ENCODE assay signal across 27 cellular contexts in genomic region chr14:83309833-83310232, GRCh38.
DNase-seq lines count a peak whose midpoint lies in the region; ATAC-seq, FAIRE-seq and TF ChIP-seq lines count a peak whose summit lies in the region.
"Had no signal": no experiment of that assay in that cellular context is flagged by ENCODE, and none has a peak within 500 bp of the region (broad histone marks: within the 10 kb centered on the region; RNA-seq: fewer than 3 reads in every experiment).

No MANE protein-coding gene starts in this region.

- H3K9me3 ChIP-seq in HepG2 (ENCODE audit: low read length) = peaks cover 42% of the 10 kb centered on the region
- H3K9me3 ChIP-seq in right lobe of liver = no peaks in the 10 kb centered on the region
- peaks cover 35% of the 10 kb centered on the region for H3K9me3 ChIP-seq in endodermal cell (ENCODE audit: control insufficient read depth, low read length)
- H3K9me3 ChIP-seq: BE2C, BLaER1 had no signal

- FAIRE-seq in HepG2 (lab: Jason Lieb, UNC) = no peak
- FAIRE-seq: GM12878, GM12892, GM18507 had no signal

- H3K4me2 ChIP-seq in HepG2 (ENCODE audit: low read depth, low read length) (no peak overlapping the region), mesendoderm (ENCODE audit: low read length) (no peak overlapping the region)
- H3K4me2 ChIP-seq: BLaER1 had no signal

- H3K4me1 ChIP-seq in HepG2 (ENCODE audit: insufficient read depth, low read length) (no peaks in the 10 kb centered on the region), right lobe of liver (no peaks in the 10 kb centered on the region), endodermal cell (ENCODE audit: control insufficient read depth, insufficient read depth, low read length) (no peaks in the 10 kb centered on the region), mesendoderm (ENCODE audit: control insufficient read depth, low read depth, low read length) (peaks cover 1% of the 10 kb centered on the region)
- H3K4me1 ChIP-seq: BE2C, BLaER1 had no signal

- peak overlapping the region; percentile 56 for H4K8ac ChIP-seq in mesendoderm (ENCODE audit: low read depth, low read length)

- H2BK120ac ChIP-seq in mesendoderm (ENCODE audit: low read depth, low read length) = peak overlapping the region; percentile 67

- no peaks in the 10 kb centered on the region for H3K27me3 ChIP-seq in HepG2 (ENCODE audit: control insufficient read depth in 1 of 2, insufficient read depth in 2 of 2, low read length in 2 of 2)
- H3K27me3 ChIP-seq in right lobe of liver = no peaks in the 10 kb centered on the region
- H3K27me3 ChIP-seq in endodermal cell (ENCODE audit: control insufficient read depth, insufficient read depth, low read length, poor library complexity, severe bottlenecking) = no peaks in the 10 kb centered on the region
- H3K27me3 ChIP-seq in mesendoderm (ENCODE audit: insufficient read depth, low read length, poor library complexity) = no peaks in the 10 kb centered on the region
- H3K27me3 ChIP-seq: BE2C, BLaER1 had no signal

- CTCF ChIA-PET in HepG2 (lab: Yijun Ruan, JAX; ENCODE audit: low intra/inter-chr PET ratio, low total read pairs) = no interaction called here
- CTCF ChIA-PET in activated CD8-positive, alpha-beta T cell treated with anti-CD3 and anti-CD28 coated beads, Interleukin-2, amount 10 ng/mL, durations not matched to agents 7 days and 5 days (lab: Charles Lee) = no interaction called here

- H2AK5ac ChIP-seq in mesendoderm (ENCODE audit: low read length) = no peak overlapping the region

- no peak overlapping the region for H2BK15ac ChIP-seq in mesendoderm (replicated peaks; ENCODE audit: low read depth)

- H3K79me2 ChIP-seq in HepG2 (ENCODE audit: insufficient read depth, low read length) = no peaks in the 10 kb centered on the region
- no peaks in the 10 kb centered on the region for H3K79me2 ChIP-seq in mesendoderm (ENCODE audit: control insufficient read depth, insufficient read depth, low read length)

- no peak for TF ChIP-seq POLR2A in HepG2 (IDR thresholded peaks at IDR 0.05; ENCODE audit: insufficient read depth in 1 of 2, low read depth in 2 of 2, low read length in 2 of 2)
- no peak for TF ChIP-seq POLR2A in right lobe of liver (IDR thresholded peaks at IDR 0.05)

- ATAC-seq in HepG2 (no peak), right lobe of liver (no peak)
- ATAC-seq in activated CD8-positive, alpha-beta T cell treated with anti-CD3 and anti-CD28 coated beads, Interleukin-2, amount 10 ng/mL, durations not matched to agents 7 days and 5 days = no peak
- ATAC-seq: GM12878 had no signal

- H3K36me3 Mint-ChIP-seq in endodermal cell (ENCODE audit: low read depth) = peaks cover 6% of the 10 kb centered on the region
- H3K36me3 Mint-ChIP-seq in activated CD8-positive, alpha-beta T cell treated with anti-CD3 and anti-CD28 coated beads, Interleukin-2, amount 10 ng/mL, durations not matched to agents 7 days and 5 days (ENCODE audit: low read depth) = no peaks in the 10 kb centered on the region
- H3K36me3 Mint-ChIP-seq: CD14-positive monocyte; CD4-positive, alpha-beta memory T cell; CD4-positive, CD25-positive, alpha-beta regulatory T cell; CD8-positive, alpha-beta memory T cell had no signal

- no peak overlapping the region for H2AFZ ChIP-seq in HepG2 (ENCODE audit: low read length)

- no peaks in the 10 kb centered on the region for H3K27me3 Mint-ChIP-seq in endodermal cell (ENCODE audit: insufficient read depth)
- no peaks in the 10 kb centered on the region for H3K27me3 Mint-ChIP-seq in activated CD8-positive, alpha-beta T cell treated with anti-CD3 and anti-CD28 coated beads, Interleukin-2, amount 10 ng/mL, durations not matched to agents 7 days and 5 days (ENCODE audit: low read depth)
- H3K27me3 Mint-ChIP-seq: CD4-positive, alpha-beta memory T cell; CD4-positive, CD25-positive, alpha-beta regulatory T cell; CD8-positive, alpha-beta memory T cell had no signal

- H3K9ac ChIP-seq in HepG2 (ENCODE audit: insufficient read depth, low read depth, low read length) = no peak overlapping the region
- H3K9ac ChIP-seq in endodermal cell (ENCODE audit: extremely low read depth, low read length, poor library complexity, severe bottlenecking) = no peak overlapping the region
- no peak overlapping the region for H3K9ac ChIP-seq in mesendoderm (ENCODE audit: low read length)
- H3K9ac ChIP-seq: BLaER1 had no signal

- POLR2A ChIA-PET in HepG2 (lab: Yijun Ruan, JAX) = no interaction called here
- POLR2A ChIA-PET in activated CD8-positive, alpha-beta T cell treated with anti-CD3 and anti-CD28 coated beads, Interleukin-2, amount 10 ng/mL, durations not matched to agents 7 days and 5 days (lab: Charles Lee) = no interaction called here

- no peak overlapping the region for H4K5ac ChIP-seq in mesendoderm (ENCODE audit: low read length)

- H3K4me1 Mint-ChIP-seq in endodermal cell = peaks cover 18% of the 10 kb centered on the region
- H3K4me1 Mint-ChIP-seq in activated CD8-positive, alpha-beta T cell treated with anti-CD3 and anti-CD28 coated beads, Interleukin-2, amount 10 ng/mL, durations not matched to agents 7 days and 5 days (ENCODE audit: low read depth) = no peaks in the 10 kb centered on the region
- H3K4me1 Mint-ChIP-seq: CD4-positive, alpha-beta memory T cell; CD4-positive, CD25-positive, alpha-beta regulatory T cell; CD8-positive, alpha-beta memory T cell had no signal

- no peak overlapping the region for H3K56ac ChIP-seq in mesendoderm (ENCODE audit: low read length)

- TF ChIP-seq EP300 in HepG2 (IDR thresholded peaks at IDR 0.05; ENCODE audit: low read depth in 2 of 2, low read length in 2 of 2) (no peak), HepG2 (CRISPR knock-in tag; IDR thresholded peaks at IDR 0.05; ENCODE audit: borderline replicate concordance) (no peak)

- no TSS peak for BruUV-seq in HepG2 (replicated peaks; lab: Mats Ljungman, UMichigan)

- in situ Hi-C loops in HepG2 (cut with HindIII; ENCODE audit: extremely low pct_ligation_motif_present, low pct_unique_long_range_greater_than_20kb) = no loop called here

- peak overlapping the region; percentile 78 for H3K27ac Mint-ChIP-seq in endodermal cell
- H3K27ac Mint-ChIP-seq in activated CD8-positive, alpha-beta T cell treated with anti-CD3 and anti-CD28 coated beads, Interleukin-2, amount 10 ng/mL, durations not matched to agents 7 days and 5 days = no peak overlapping the region
- H3K27ac Mint-ChIP-seq: CD4-positive, alpha-beta memory T cell; CD4-positive, CD25-positive, alpha-beta regulatory T cell; CD8-positive, alpha-beta memory T cell had no signal

- H3K4ac ChIP-seq in mesendoderm (ENCODE audit: low read depth, low read length) = no peak overlapping the region

- H3K4me3 Mint-ChIP-seq in endodermal cell = no peak overlapping the region
- H3K4me3 Mint-ChIP-seq in activated CD8-positive, alpha-beta T cell treated with anti-CD3 and anti-CD28 coated beads, Interleukin-2, amount 10 ng/mL, durations not matched to agents 7 days and 5 days = no peak overlapping the region
- H3K4me3 Mint-ChIP-seq: CD14-positive monocyte; CD4-positive, alpha-beta memory T cell; CD4-positive, CD25-positive, alpha-beta regulatory T cell; CD8-positive, alpha-beta memory T cell had no signal

- H2BK5ac ChIP-seq in mesendoderm (ENCODE audit: low read length) = peak overlapping the region; percentile 14

- TF ChIP-seq CTCF in HepG2 (CRISPR knock-in tag; IDR thresholded peaks at IDR 0.05) (no peak), right lobe of liver (IDR thresholded peaks at IDR 0.05) (no peak), endodermal cell (conservative IDR thresholded peaks at IDR 0.05) (no peak)

- peaks cover 18% of the 10 kb centered on the region for H3K9me3 Mint-ChIP-seq in endodermal cell
- no peaks in the 10 kb centered on the region for H3K9me3 Mint-ChIP-seq in activated CD8-positive, alpha-beta T cell treated with anti-CD3 and anti-CD28 coated beads, Interleukin-2, amount 10 ng/mL, durations not matched to agents 7 days and 5 days (ENCODE audit: insufficient read depth)

- H4K20me1 ChIP-seq in HepG2 (ENCODE audit: insufficient read depth, low read length) = no peaks in the 10 kb centered on the region
- H4K20me1 ChIP-seq: BLaER1 had no signal

- no peaks in the 10 kb centered on the region for H3K36me3 ChIP-seq in HepG2 (replicated peaks in 1 of 2; ENCODE audit: control insufficient read depth in 1 of 2, insufficient read depth in 2 of 2, low read length in 2 of 2)
- no peaks in the 10 kb centered on the region for H3K36me3 ChIP-seq in right lobe of liver
- no peaks in the 10 kb centered on the region for H3K36me3 ChIP-seq in endodermal cell (ENCODE audit: control insufficient read depth, insufficient read depth, low read length)
- H3K36me3 ChIP-seq in mesendoderm (ENCODE audit: control insufficient read depth, insufficient read depth, low read length) = no peaks in the 10 kb centered on the region
- H3K36me3 ChIP-seq: BE2C, BLaER1 had no signal

- no peak overlapping the region for H3K23ac ChIP-seq in mesendoderm (ENCODE audit: low read length)

- no peak for DNase-seq in HepG2 (ENCODE audit: low spot score)
- DNase-seq in right lobe of liver = no peak
- DNase-seq in endodermal cell = no peak
- DNase-seq in mesendoderm = peak; percentile 72
- DNase-seq in stimulated activated naive CD4-positive, alpha-beta T cell treated with Interleukin-2 at 50 U/mL for 16 hours (lab: John Stamatoyannopoulos, UW) = no peak
- no peak for DNase-seq in stimulated activated CD4-positive, alpha-beta T cell treated with anti-CD3 and anti-CD28 coated beads, Interleukin-4, amount 100 ng/mL, for 4 hours
- DNase-seq in activated CD8-positive, alpha-beta T cell treated with anti-CD3 and anti-CD28 coated beads, Interleukin-2, amount 10 ng/mL, durations not matched to agents 7 days and 5 days = no peak
- DNase-seq: ACHN; BE2C; C1 segment of cervical spinal cord; CD4-positive, alpha-beta memory T cell; CD4-positive, CD25-positive, alpha-beta regulatory T cell; CD8-positive, alpha-beta memory T cell; COR-L47; DMS 273 treated with DMSO at 0.1 percent for 48 hours; DMS153; DMS53; DMS79; DND-41; EL; GDM1 had no signal

- no peak for TF ChIP-seq RAD21 in HepG2 (CRISPR knock-in tag; IDR thresholded peaks at IDR 0.05)

- no peak overlapping the region for H3K18ac ChIP-seq in mesendoderm (ENCODE audit: low read length)

- H3K27ac ChIP-seq in HepG2 (ENCODE audit: extremely low read length, insufficient read depth, low read length) (no peak overlapping the region), right lobe of liver (no peak overlapping the region), endodermal cell (ENCODE audit: low read depth, low read length) (no peak overlapping the region), mesendoderm (ENCODE audit: low read depth, low read length) (peak overlapping the region; percentile 12)
- H3K27ac ChIP-seq: 22Rv1, BLaER1 had no signal

- no peaks in the 10 kb centered on the region for H3K79me1 ChIP-seq in mesendoderm (ENCODE audit: low read length)

- 2% methylated on average over 3 of the region's 3 CpGs for WGBS in HepG2 (ENCODE audit: low lambda C conversion rate)
- WGBS in right lobe of liver (ENCODE audit: insufficient coverage, low coverage, low lambda C conversion rate, missing lambda C conversion rate) = 29% methylated on average over 3 of the region's 3 CpGs
- 46 to 82% methylated on average over 3 of the region's 3 CpGs for WGBS in endodermal cell (ENCODE audit: insufficient coverage in 1 of 2, insufficient read length in 1 of 2), 2 experiments
- WGBS in mesendoderm (ENCODE audit: extremely low coverage, insufficient coverage, low lambda C conversion rate) = no CpG with 5 or more reads among the region's 3 CpGs

- intact Hi-C loops in HepG2 (cut with micrococcal nuclease; ENCODE audit: unreplicated experiment) (no loop called here), right lobe of liver (cut with DNase I) (no loop called here)

- H3K4me3 ChIP-seq in HepG2 (replicated peaks in 1 of 3; ENCODE audit: insufficient read depth in 1 of 3, low read depth in 2 of 3, low read length in 3 of 3) = no peak overlapping the region
- H3K4me3 ChIP-seq in right lobe of liver = no peak overlapping the region
- H3K4me3 ChIP-seq in endodermal cell (ENCODE audit: low read length) = no peak overlapping the region
- H3K4me3 ChIP-seq in mesendoderm (ENCODE audit: low read length) = no peak overlapping the region
- H3K4me3 ChIP-seq: BLaER1, GM12878 had no signal
